In the genomic region with DNA sequence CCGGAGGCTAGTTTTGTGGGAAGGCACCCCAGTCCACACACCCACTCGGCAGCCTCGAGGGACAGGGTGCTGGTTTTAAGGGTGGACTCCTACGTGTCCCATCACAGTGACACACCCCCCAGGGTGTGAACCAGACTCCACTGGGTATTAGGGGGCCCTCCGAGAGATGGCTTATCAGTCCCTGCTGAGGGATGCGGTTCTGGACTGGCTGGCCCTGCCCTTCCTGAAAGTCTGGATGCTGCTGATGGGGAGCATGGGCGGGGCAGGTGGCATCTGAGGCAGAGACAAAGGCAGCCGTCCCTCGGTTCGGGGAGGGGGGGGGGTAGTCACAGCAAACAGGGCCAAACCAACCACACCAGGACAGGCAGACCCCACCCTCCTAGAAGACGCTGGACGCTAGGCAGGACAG, we compare ENCODE assay signal across 8 cellular contexts. TPM values are rescaled to one million over a fixed set of nuclear protein-coding genes. Genes with fewer than 3 reads are reported as not detected.
DNase-seq lines count a peak whose midpoint lies in the region; ATAC-seq lines count a peak whose summit lies in the region.

No MANE protein-coding gene starts in this region.

- peaks cover 5 to 68% (median 36%) of the 10 kb centered on the region in 4 donors for H3K4me1 Mint-ChIP-seq in CD4-positive, CD25-positive, alpha-beta regulatory T cell

- H3K4me2 ChIP-seq in neuronal stem cell (ENCODE audit: insufficient read depth, low read length, poor library complexity, severe bottlenecking): no peak overlapping the region

- no peak overlapping the region for H2AK5ac ChIP-seq in neuronal stem cell (ENCODE audit: low read depth, low read length)

- H3K27ac ChIP-seq in CD4-positive, CD25-positive, alpha-beta regulatory T cell (ENCODE audit: insufficient read depth, low read length, poor library complexity, severe bottlenecking): peak overlapping the region; percentile 83
- H3K27ac ChIP-seq in caudate nucleus (ENCODE audit: low read depth, low read length) (peak overlapping the region; percentile 81), neuronal stem cell (replicated peaks; ENCODE audit: low read length) (no peak overlapping the region)

- peak overlapping the region; percentile 32 for H4K91ac ChIP-seq in neuronal stem cell (ENCODE audit: low read depth, low read length, poor library complexity)

- no peak overlapping the region for H2BK15ac ChIP-seq in neuronal stem cell (ENCODE audit: low read length)

- peak overlapping the region; percentile 65 to 92 (median 82) for H3K4me3 Mint-ChIP-seq in CD4-positive, CD25-positive, alpha-beta regulatory T cell

- peak overlapping the region; percentile 35 for H3K18ac ChIP-seq in neuronal stem cell (ENCODE audit: low read length)

- peaks cover 25% of the 10 kb centered on the region for H3K36me3 Mint-ChIP-seq in CD4-positive, CD25-positive, alpha-beta regulatory T cell

- no peak overlapping the region for H4K8ac ChIP-seq in neuronal stem cell (ENCODE audit: low read depth, low read length)

- no peak overlapping the region for H3K4ac ChIP-seq in neuronal stem cell (ENCODE audit: low read length)

- in situ Hi-C loops in G401 (cut with HindIII; ENCODE audit: low sequenced_read_pairs): loop anchor here (5.0 kb wide), 1 partner anchor 77 kb away; no protein-coding TSS in a partner anchor

- H2BK12ac ChIP-seq in neuronal stem cell (ENCODE audit: low read length): no peak overlapping the region

- H3K9me3 ChIP-seq in CD4-positive, CD25-positive, alpha-beta regulatory T cell (ENCODE audit: control insufficient read depth in 2 of 2, low read length in 2 of 2): no peaks in the 10 kb centered on the region
- no peaks in the 10 kb centered on the region for H3K9me3 ChIP-seq in neuronal stem cell (replicated peaks in 1 of 2; ENCODE audit: control insufficient read depth in 2 of 2, insufficient read depth in 1 of 2, low read depth in 1 of 2, low read length in 2 of 2)

- H3K4me1 ChIP-seq in CD4-positive, CD25-positive, alpha-beta regulatory T cell (ENCODE audit: control insufficient read depth, insufficient read depth, low read length, poor library complexity, severe bottlenecking): peaks cover 48% of the 10 kb centered on the region
- H3K4me1 ChIP-seq in neuronal stem cell (ENCODE audit: control insufficient read depth in 2 of 2, insufficient read depth in 1 of 2, low read depth in 1 of 2, low read length in 2 of 2): peaks cover 6 to 12% of the 10 kb centered on the region in 2 donors

- peak overlapping the region; percentile 97 for H2AFZ ChIP-seq in neuronal stem cell (ENCODE audit: low read length)

- peaks cover 3% of the 10 kb centered on the region for H3K79me1 ChIP-seq in neuronal stem cell (ENCODE audit: low read depth, low read length)

- H2BK120ac ChIP-seq in neuronal stem cell (ENCODE audit: low read depth, low read length): no peak overlapping the region

- no peaks in the 10 kb centered on the region for H3K9me3 Mint-ChIP-seq in CD4-positive, CD25-positive, alpha-beta regulatory T cell

- no peak for ATAC-seq in CD4-positive, CD25-positive, alpha-beta regulatory T cell (ENCODE audit: low read depth in 2 of 2)
- no peak for ATAC-seq in GM19351 (IDR thresholded peaks at IDR 0.05; ENCODE audit: unreplicated experiment)

- no peaks in the 10 kb centered on the region for H3K27me3 Mint-ChIP-seq in CD4-positive, CD25-positive, alpha-beta regulatory T cell

- H3K4me3 ChIP-seq in CD4-positive, CD25-positive, alpha-beta regulatory T cell (ENCODE audit: low read depth, low read length): peak overlapping the region; percentile 55
- peak overlapping the region; percentile 86 for H3K4me3 ChIP-seq in Jurkat, Clone E6-1 (ENCODE audit: low read length)
- H3K4me3 ChIP-seq in neuronal stem cell (ENCODE audit: low read length in 2 of 2): peak overlapping the region in 1 of 2 donors; percentile 90

- WGBS in neuronal stem cell (ENCODE audit: extremely low coverage in 2 of 2, insufficient read length in 2 of 2, insufficient replicate concordance in 1 of 2), 2 donors: no CpG with 5 or more reads among the region's 12 CpGs

- H3K9ac ChIP-seq in neuronal stem cell (ENCODE audit: low read depth, low read length, poor library complexity): peak overlapping the region; percentile 27

- peaks cover 16% of the 10 kb centered on the region for H3K36me3 ChIP-seq in CD4-positive, CD25-positive, alpha-beta regulatory T cell (ENCODE audit: control insufficient read depth, insufficient read depth, low read length)
- H3K36me3 ChIP-seq in neuronal stem cell (replicated peaks in 1 of 2; ENCODE audit: control insufficient read depth in 2 of 2, insufficient read depth in 2 of 2, low read length in 2 of 2): peaks cover 15 to 70% of the 10 kb centered on the region in 2 donors

- H3K23ac ChIP-seq in neuronal stem cell (ENCODE audit: low read depth, low read length, poor library complexity): no peak overlapping the region

- peak overlapping the region; percentile 31 for H3K14ac ChIP-seq in neuronal stem cell (ENCODE audit: low read length)

- DNase-seq in CD4-positive, CD25-positive, alpha-beta regulatory T cell: no peak
- no peak for DNase-seq in Jurkat, Clone E6-1 (ENCODE audit: low read depth, low spot score)
- DNase-seq in caudate nucleus (lab: John Stamatoyannopoulos, UW) (no peak), neuronal stem cell (ENCODE audit: low spot score) (no peak), putamen (ENCODE audit: low spot score) (no peak), G401 (ENCODE audit: low spot score) (no peak), SIG-M5 treated with dmso at 0.1 percent for 504 hours (lab: John Stamatoyannopoulos, UW; ENCODE audit: unreplicated experiment) (no peak)

- H3K27ac Mint-ChIP-seq in CD4-positive, CD25-positive, alpha-beta regulatory T cell: peak overlapping the region; percentile 95 to 99 (median 97)

- peak overlapping the region; percentile 39 for H2BK5ac ChIP-seq in neuronal stem cell (ENCODE audit: low read length)

- no peaks in the 10 kb centered on the region for H3K27me3 ChIP-seq in CD4-positive, CD25-positive, alpha-beta regulatory T cell (ENCODE audit: control insufficient read depth, insufficient read depth, low read length)
- no peaks in the 10 kb centered on the region for H3K27me3 ChIP-seq in neuronal stem cell (ENCODE audit: control insufficient read depth in 3 of 3, insufficient read depth in 3 of 3, low read depth in 1 of 3, low read length in 3 of 3)

RNA-seq across cellular contexts. Expression of gene ULK3, which starts 0.9 kb away (rescaled TPM):
- 54.4 TPM for total RNA-seq in CD4-positive, CD25-positive, alpha-beta regulatory T cell
- polyA plus RNA-seq in CD4-positive, CD25-positive, alpha-beta regulatory T cell: 10 to 100 TPM; 22.5 to 38.1 (median 34.7) TPM
- polyA plus RNA-seq in Jurkat, Clone E6-1 (2012; ENCODE audit: insufficient read depth, insufficient read length): 91.9 TPM
- 16.2 TPM for polyA plus RNA-seq in neuronal stem cell (2013, experiment 1 of 2)
- 15.9 TPM for polyA plus RNA-seq in neuronal stem cell (2013, experiment 2 of 2)
- total RNA-seq in G401 (2014; rRNA removed; shearing (Covaris generic)): 32.1 and 40.9 TPM in 2 replicates

RNA-seq across cellular contexts. Expression of gene CPLX3, which starts 17.5 kb away (rescaled TPM):
- total RNA-seq in CD4-positive, CD25-positive, alpha-beta regulatory T cell: 0.35 TPM
- not detected for polyA plus RNA-seq in CD4-positive, CD25-positive, alpha-beta regulatory T cell
- not detected for polyA plus RNA-seq in Jurkat, Clone E6-1 (2012; ENCODE audit: insufficient read depth, insufficient read length)
- 0.03 TPM for polyA plus RNA-seq in neuronal stem cell (2013, experiment 1 of 2)
- 0.03 TPM for polyA plus RNA-seq in neuronal stem cell (2013, experiment 2 of 2)
- total RNA-seq in G401 (2014; rRNA removed; shearing (Covaris generic)): not detected in 2 replicates

RNA-seq across cellular contexts. Expression of gene SCAMP2, which starts 29.3 kb away (rescaled TPM):
- total RNA-seq in CD4-positive, CD25-positive, alpha-beta regulatory T cell: 107 TPM
- polyA plus RNA-seq in CD4-positive, CD25-positive, alpha-beta regulatory T cell: 100 to 1,000 TPM; 145 to 194 (median 159) TPM
- polyA plus RNA-seq in Jurkat, Clone E6-1 (2012; ENCODE audit: insufficient read depth, insufficient read length): 70.9 TPM
- polyA plus RNA-seq in neuronal stem cell (2013, experiment 1 of 2): 40.9 TPM
- polyA plus RNA-seq in neuronal stem cell (2013, experiment 2 of 2): 46.5 TPM
- total RNA-seq in G401 (2014; rRNA removed; shearing (Covaris generic)): 7.6 and 13.2 TPM in 2 replicates

RNA-seq across cellular contexts. Expression of gene LMAN1L, which starts 31.3 kb away (rescaled TPM):
- total RNA-seq in CD4-positive, CD25-positive, alpha-beta regulatory T cell: not detected
- polyA plus RNA-seq in CD4-positive, CD25-positive, alpha-beta regulatory T cell: not detected
- not detected for polyA plus RNA-seq in Jurkat, Clone E6-1 (2012; ENCODE audit: insufficient read depth, insufficient read length)
- not detected for polyA plus RNA-seq in neuronal stem cell (2013, experiment 1 of 2)
- not detected for polyA plus RNA-seq in neuronal stem cell (2013, experiment 2 of 2)
- total RNA-seq in G401 (2014; rRNA removed; shearing (Covaris generic)): not detected in 2 replicates

RNA-seq across cellular contexts. Expression of gene MPI, which starts 45.9 kb away (rescaled TPM):
- total RNA-seq in CD4-positive, CD25-positive, alpha-beta regulatory T cell: 49.6 TPM
- 100 to 1,000 TPM in 2 of 4 donors, 10 to 100 TPM in 2; 77.2 to 108 (median 100.0) TPM for polyA plus RNA-seq in CD4-positive, CD25-positive, alpha-beta regulatory T cell
- 61.2 TPM for polyA plus RNA-seq in Jurkat, Clone E6-1 (2012; ENCODE audit: insufficient read depth, insufficient read length)
- 30.2 TPM for polyA plus RNA-seq in neuronal stem cell (2013, experiment 1 of 2)
- polyA plus RNA-seq in neuronal stem cell (2013, experiment 2 of 2): 33.1 TPM
- 81.8 and 85.8 TPM in 2 replicates for total RNA-seq in G401 (2014; rRNA removed; shearing (Covaris generic))
